In genomic region chr4:6071959-6072720, GRCh38 we compare ENCODE assay signal across 1 cellular context.
TF ChIP-seq lines count a peak whose summit lies in the region.

No MANE protein-coding gene starts in this region.

TF ChIP-seq in SK-N-SH, 30 proteins besides CTCF, POLR2A, EP300 and RAD21 (continued from another document):
- TF ChIP-seq IRF3 (IDR thresholded peaks at IDR 0.05; ENCODE audit: low read depth, low read length) (no peak), MEF2A (IDR thresholded peaks at IDR 0.05; ENCODE audit: borderline replicate concordance, low read depth) (no peak), USF2 (IDR thresholded peaks at IDR 0.05; ENCODE audit: borderline replicate concordance, low read depth, low read length) (no peak), FOXJ3 (CRISPR knock-in tag; IDR thresholded peaks at IDR 0.05) (no peak), NRF1 (IDR thresholded peaks at IDR 0.05; ENCODE audit: low read depth, low read length) (no peak), POLR2AphosphoS5 (IDR thresholded peaks at IDR 0.05; ENCODE audit: low read depth, low read length) (no peak), SIN3A (IDR thresholded peaks at IDR 0.05; ENCODE audit: borderline replicate concordance, low read depth, low read length) (no peak), GATA2 (CRISPR knock-in tag; IDR thresholded peaks at IDR 0.05) (no peak), RCOR1 (IDR thresholded peaks at IDR 0.05; ENCODE audit: low read length) (no peak), MAX (IDR thresholded peaks at IDR 0.05; ENCODE audit: low read depth) (no peak), RXRA (IDR thresholded peaks at IDR 0.05; ENCODE audit: borderline replicate concordance, low read depth) (no peak), PBX3 (IDR thresholded peaks at IDR 0.05) (no peak), FOSL2 (IDR thresholded peaks at IDR 0.05; ENCODE audit: borderline replicate concordance, low read depth) (no peak), NFIC (IDR thresholded peaks at IDR 0.05; ENCODE audit: borderline replicate concordance) (no peak), TAF1 (IDR thresholded peaks at IDR 0.05; ENCODE audit: borderline replicate concordance, low read depth, low read length) (no peak)
